ENCODE assay signal across 17 cellular contexts in genomic region chr5:128799945-128800344, GRCh38.
DNase-seq lines count a peak whose midpoint lies in the region; ATAC-seq, FAIRE-seq and TF ChIP-seq lines count a peak whose summit lies in the region.
"Had no signal": no experiment of that assay in that cellular context is flagged by ENCODE, and none has a peak within 500 bp of the region (broad histone marks: within the 10 kb centered on the region; RNA-seq: fewer than 3 reads in every experiment).

No MANE protein-coding gene starts in this region.

- no peaks in the 10 kb centered on the region for H3K79me2 ChIP-seq in H1 (ENCODE audit: control insufficient read depth in 1 of 2, insufficient read depth in 2 of 2, low read length in 2 of 2)

- DNase-seq in right cardiac atrium: peak in 2 of 3 donors; percentile 19 to 23
- DNase-seq in right atrium auricular region (ENCODE audit: low spot score): no peak
- DNase-seq in H1 (ENCODE audit: low read depth in 1 of 2, low spot score in 2 of 2): no peak
- DNase-seq in neuronal stem cell (ENCODE audit: low spot score): no peak
- DNase-seq in NCI-H526 treated with DMSO at 0.1 percent for 48 hours (lab: John Stamatoyannopoulos, UW): no peak
- DNase-seq: Caco-2; CD8-positive, alpha-beta memory T cell; DND-41; HFFc6; IMR-90; KBM-7 had no signal

- H4K91ac ChIP-seq in H1 (replicated peaks; ENCODE audit: insufficient read length, low read length) (no peak overlapping the region), neuronal stem cell (ENCODE audit: low read depth, low read length, poor library complexity) (no peak overlapping the region)

- no peak overlapping the region for H3K4ac ChIP-seq in H1 (replicated peaks; ENCODE audit: insufficient read length, low read depth, low read length)
- no peak overlapping the region for H3K4ac ChIP-seq in neuronal stem cell (ENCODE audit: low read length)

- H2BK12ac ChIP-seq in H1 (ENCODE audit: low read depth, low read length): no peak overlapping the region
- no peak overlapping the region for H2BK12ac ChIP-seq in neuronal stem cell (ENCODE audit: low read length)

- H3K27ac ChIP-seq in right cardiac atrium (ENCODE audit: low read length) (no peak overlapping the region), right atrium auricular region (no peak overlapping the region), H1 (ENCODE audit: low read depth, low read length) (no peak overlapping the region), neuronal stem cell (replicated peaks; ENCODE audit: low read length) (no peak overlapping the region)
- H3K27ac ChIP-seq: 22Rv1, BLaER1 had no signal

- H3K23me2 ChIP-seq in H1 (ENCODE audit: low read depth, low read length): no peaks in the 10 kb centered on the region

- TF ChIP-seq CTCF in right atrium auricular region (IDR thresholded peaks at IDR 0.05) (no peak), H1 (IDR thresholded peaks at IDR 0.05; ENCODE audit: control extremely low read depth in 1 of 3, insufficient read depth in 1 of 3, low read depth in 1 of 3, low read length in 3 of 3) (no peak)

- no peak overlapping the region for H2BK15ac ChIP-seq in H1 (ENCODE audit: low read length)
- peak overlapping the region; percentile 85 for H2BK15ac ChIP-seq in neuronal stem cell (ENCODE audit: low read length)

- no peak for FAIRE-seq in H1 (lab: Jason Lieb, UNC)

- H3K4me2 ChIP-seq in H1 (ENCODE audit: insufficient read depth in 1 of 2, low read depth in 2 of 2, low read length in 2 of 2) (no peak overlapping the region), neuronal stem cell (ENCODE audit: insufficient read depth, low read length, poor library complexity, severe bottlenecking) (no peak overlapping the region)
- H3K4me2 ChIP-seq: BLaER1, GM23338 had no signal

- H2AK5ac ChIP-seq in H1 (ENCODE audit: low read depth, low read length): no peak overlapping the region
- peak overlapping the region; percentile 43 for H2AK5ac ChIP-seq in neuronal stem cell (ENCODE audit: low read depth, low read length)

- POLR2A ChIA-PET in H1 (lab: Charles Lee; ENCODE audit: partially characterized antibody): no interaction called here

- no peak overlapping the region for H3K14ac ChIP-seq in H1 (ENCODE audit: insufficient read length)
- no peak overlapping the region for H3K14ac ChIP-seq in neuronal stem cell (ENCODE audit: low read length)

- H4K5ac ChIP-seq in H1 (ENCODE audit: insufficient read length, low read depth, low read length): no peak overlapping the region

- ATAC-seq in right cardiac atrium (no peak), GM21723 (IDR thresholded peaks at IDR 0.05; ENCODE audit: unreplicated experiment) (no peak), HG02840 (IDR thresholded peaks at IDR 0.05; ENCODE audit: low FRiP score, unreplicated experiment) (no peak)
- ATAC-seq: GM23338 had no signal

- no peak overlapping the region for H3K4me3 ChIP-seq in right cardiac atrium (ENCODE audit: low read length)
- no peak overlapping the region for H3K4me3 ChIP-seq in right atrium auricular region
- H3K4me3 ChIP-seq in H1 (ENCODE audit: extremely low read depth in 1 of 4, insufficient read depth in 2 of 4, low read depth in 3 of 4, low read length in 4 of 4): no peak overlapping the region
- H3K4me3 ChIP-seq in neuronal stem cell (ENCODE audit: low read length in 2 of 2): no peak overlapping the region
- H3K4me3 ChIP-seq: BLaER1, GM23338, HAP-1 had no signal

- H2AFZ ChIP-seq in H1 (ENCODE audit: low read length) (no peak overlapping the region), neuronal stem cell (ENCODE audit: low read length) (peak overlapping the region; percentile 29)
- H2AFZ ChIP-seq: GM23338 had no signal

- H2BK5ac ChIP-seq in H1 (ENCODE audit: low read depth, low read length): no peak overlapping the region
- H2BK5ac ChIP-seq in neuronal stem cell (ENCODE audit: low read length): peak overlapping the region; percentile 48

- no peaks in the 10 kb centered on the region for H3K27me3 ChIP-seq in right cardiac atrium (ENCODE audit: control insufficient read depth, insufficient read depth)
- no peaks in the 10 kb centered on the region for H3K27me3 ChIP-seq in right atrium auricular region
- H3K27me3 ChIP-seq in H1 (replicated peaks in 1 of 4; ENCODE audit: control insufficient read depth in 3 of 4, extremely low read depth in 1 of 4, insufficient read depth in 3 of 4, low read length in 3 of 4): no peaks in the 10 kb centered on the region
- H3K27me3 ChIP-seq in neuronal stem cell (ENCODE audit: control insufficient read depth in 3 of 3, insufficient read depth in 3 of 3, low read depth in 1 of 3, low read length in 3 of 3): no peaks in the 10 kb centered on the region
- H3K27me3 ChIP-seq: BLaER1 had no signal

- H4K8ac ChIP-seq in H1 (ENCODE audit: extremely low read depth, insufficient read depth, low read length) (peak overlapping the region; percentile 25; the same call in 1 of the 2 replicates), neuronal stem cell (ENCODE audit: low read depth, low read length) (no peak overlapping the region)

- H3K79me1 ChIP-seq in H1 (ENCODE audit: low read depth, low read length) (no peaks in the 10 kb centered on the region), neuronal stem cell (ENCODE audit: low read depth, low read length) (no peaks in the 10 kb centered on the region)

- TF ChIP-seq POLR2A in H1 (IDR thresholded peaks at IDR 0.05; ENCODE audit: control extremely low read depth in 1 of 2, low read depth in 2 of 2, low read length in 2 of 2): no peak

- H3K9me3 ChIP-seq in right cardiac atrium (ENCODE audit: control insufficient read depth, low read length): no peaks in the 10 kb centered on the region
- no peaks in the 10 kb centered on the region for H3K9me3 ChIP-seq in right atrium auricular region
- no peaks in the 10 kb centered on the region; a peak in 1 of 4 replicates for H3K9me3 ChIP-seq in H1 (ENCODE audit: insufficient read depth in 2 of 2, low read depth in 1 of 2, low read length in 1 of 2)
- H3K9me3 ChIP-seq in neuronal stem cell (replicated peaks in 1 of 2; ENCODE audit: control insufficient read depth in 2 of 2, insufficient read depth in 1 of 2, low read depth in 1 of 2, low read length in 2 of 2): no peaks in the 10 kb centered on the region
- H3K9me3 ChIP-seq: Caco-2, HAP-1 had no signal

- H3K9ac ChIP-seq in H1 (replicated peaks in 1 of 4; ENCODE audit: extremely low read depth in 1 of 4, low read depth in 3 of 4, low read length in 3 of 4): no peak overlapping the region
- no peak overlapping the region for H3K9ac ChIP-seq in neuronal stem cell (ENCODE audit: low read depth, low read length, poor library complexity)
- H3K9ac ChIP-seq: BLaER1 had no signal

- TF ChIP-seq RAD21 in H1 (IDR thresholded peaks at IDR 0.05 in 1 of 2, conservative IDR thresholded peaks at IDR 0.05 in 1 of 2; ENCODE audit: low read depth in 2 of 2, low read length in 2 of 2): no peak

- H2BK20ac ChIP-seq in H1 (ENCODE audit: low read length): no peak overlapping the region

- H3K23ac ChIP-seq in H1 (ENCODE audit: insufficient read length): no peak overlapping the region
- no peak overlapping the region for H3K23ac ChIP-seq in neuronal stem cell (ENCODE audit: low read depth, low read length, poor library complexity)

- CTCF ChIA-PET in H1 (lab: Charles Lee; ENCODE audit: partially characterized antibody): no interaction called here

- no peaks in the 10 kb centered on the region for H4K20me1 ChIP-seq in H1 (replicated peaks in 1 of 2; ENCODE audit: control insufficient read depth in 1 of 2, insufficient read depth in 2 of 2, low read length in 2 of 2)
- H4K20me1 ChIP-seq: BLaER1 had no signal

- H3K36me3 ChIP-seq in right atrium auricular region (no peaks in the 10 kb centered on the region), H1 (ENCODE audit: control insufficient read depth in 2 of 4, insufficient read depth in 4 of 4, low read length in 3 of 4) (no peaks in the 10 kb centered on the region), neuronal stem cell (replicated peaks in 1 of 2; ENCODE audit: control insufficient read depth in 2 of 2, insufficient read depth in 2 of 2, low read length in 2 of 2) (no peaks in the 10 kb centered on the region)
- H3K36me3 ChIP-seq: BLaER1, HAP-1 had no signal

- no peak overlapping the region for H3K56ac ChIP-seq in H1 (replicated peaks; ENCODE audit: insufficient read length, low read depth, low read length)

- H2BK120ac ChIP-seq in H1 (replicated peaks; ENCODE audit: low read depth, low read length): no peak overlapping the region
- no peak overlapping the region for H2BK120ac ChIP-seq in neuronal stem cell (ENCODE audit: low read depth, low read length)

- H3K4me1 ChIP-seq in right cardiac atrium (ENCODE audit: control insufficient read depth, insufficient read depth, low read length) (no peaks in the 10 kb centered on the region), right atrium auricular region (no peaks in the 10 kb centered on the region), H1 (replicated peaks in 1 of 4; ENCODE audit: control insufficient read depth in 3 of 4, insufficient read depth in 4 of 4, low read length in 3 of 4) (no peaks in the 10 kb centered on the region), neuronal stem cell (ENCODE audit: control insufficient read depth in 2 of 2, insufficient read depth in 1 of 2, low read depth in 1 of 2, low read length in 2 of 2) (no peaks in the 10 kb centered on the region)
- H3K4me1 ChIP-seq: BLaER1, Caco-2, HAP-1 had no signal

- no peak overlapping the region for H3K18ac ChIP-seq in H1 (ENCODE audit: extremely low read depth, low read length)
- H3K18ac ChIP-seq in neuronal stem cell (ENCODE audit: low read length): peak overlapping the region; percentile 15

- WGBS in right cardiac atrium: 93% methylated on average over 4 of the region's 4 CpGs
- WGBS in H1 (ENCODE audit: extremely low coverage in 1 of 2, insufficient coverage in 1 of 2, insufficient read length in 1 of 2, insufficient replicate concordance in 2 of 2, low coverage in 1 of 2, low lambda C conversion rate in 2 of 2, missing lambda C conversion rate in 1 of 2), 2 experiments: 98% methylated on average over 4 of the region's 4 CpGs; no CpG with 5 or more reads in 1 of the 2 experiments
- no CpG with 5 or more reads among the region's 4 CpGs for WGBS in neuronal stem cell (ENCODE audit: extremely low coverage in 2 of 2, insufficient read length in 2 of 2, insufficient replicate concordance in 1 of 2), 2 donors

- intact Hi-C loops in right cardiac atrium (cut with DNase I): no loop called here

- TF ChIP-seq EP300 in H1 (IDR thresholded peaks at IDR 0.05; ENCODE audit: borderline replicate concordance in 1 of 2, low read depth in 2 of 2, low read length in 2 of 2): no peak

TF ChIP-seq in H1, 55 proteins besides CTCF, POLR2A, EP300 and RAD21 (continues in another document):
- no peak for TF ChIP-seq TAF7 (optimal IDR thresholded peaks at IDR 0.05; ENCODE audit: borderline replicate concordance, low read depth, low read length)
- no peak for TF ChIP-seq EZH2 (IDR thresholded peaks at IDR 0.05; ENCODE audit: low read depth, low read length, severe bottlenecking)
- TF ChIP-seq SIRT6 (IDR thresholded peaks at IDR 0.05; ENCODE audit: low read length): no peak

Comparison
In these comparisons a context has a peak if more than half of its experiments do, and no peak if none do; other contexts are left out.
1. DNase-seq: peak in right cardiac atrium (2 of 3); none in right atrium auricular region (single experiment), H1 (0 of 2), neuronal stem cell (single experiment) and NCI-H526 treated with DMSO at 0.1 percent for 48 hours (single experiment).